Comparison of ENCODE assay signal across 14 cellular contexts in the genomic region with DNA sequence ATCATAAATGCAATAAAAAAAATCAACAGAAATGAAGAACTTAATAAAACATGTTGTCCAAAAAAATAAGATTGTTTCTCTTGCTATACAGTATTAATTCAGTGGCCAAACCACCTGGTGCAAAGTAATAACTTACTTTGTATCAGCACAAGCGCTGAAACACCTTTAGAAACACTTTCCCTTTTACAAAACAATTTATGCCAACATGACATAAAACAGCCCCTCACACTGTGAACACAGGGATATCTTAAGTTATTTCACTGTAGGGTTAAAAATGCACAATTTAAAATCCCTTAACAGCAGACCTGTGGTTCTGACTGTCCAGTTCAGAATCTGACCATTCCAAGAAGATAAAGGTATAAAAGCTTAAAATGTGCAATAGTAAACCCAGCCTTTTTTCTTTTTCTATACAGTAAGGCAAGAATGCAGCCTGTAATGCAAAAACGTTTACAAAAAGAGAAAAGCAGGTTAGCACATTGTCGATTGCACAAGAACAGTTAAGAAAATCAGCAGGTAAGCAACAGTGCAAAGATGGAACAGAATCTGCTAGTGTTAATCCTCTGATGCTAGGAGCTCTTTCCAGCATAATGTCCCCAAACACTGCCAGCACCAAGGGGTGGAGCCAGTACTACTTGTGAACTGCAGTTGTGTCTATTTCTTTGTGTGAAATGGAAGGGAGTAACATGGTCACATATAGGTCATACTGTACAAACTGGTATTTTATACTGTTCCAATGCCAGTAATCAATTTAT. TPM values are rescaled to one million over a fixed set of nuclear protein-coding genes. Genes with fewer than 3 reads are reported as not detected.
DNase-seq lines count a peak whose midpoint lies in the region; ATAC-seq and TF ChIP-seq lines count a peak whose summit lies in the region.
"Had no signal": no experiment of that assay in that cellular context is flagged by ENCODE, and none has a peak within 500 bp of the region (broad histone marks: within the 10 kb centered on the region; RNA-seq: fewer than 3 reads in every experiment).

No MANE protein-coding gene starts in this region.

- TF ChIP-seq CTCF in DND-41 (IDR thresholded peaks at IDR 0.05; ENCODE audit: borderline replicate concordance, extremely low read depth, low read length, poor library complexity, severe bottlenecking) (no peak), brain (conservative IDR thresholded peaks at IDR 0.05) (no peak), nephron progenitor cell (IDR thresholded peaks at IDR 0.05) (no peak)

- H3K4me1 ChIP-seq in DND-41 (ENCODE audit: insufficient read depth, low read length), result no peaks in the 10 kb centered on the region

- no peak overlapping the region for H3K4me3 ChIP-seq in DND-41 (ENCODE audit: low read depth in 1 of 2, low read length in 2 of 2)
- H3K4me3 ChIP-seq: esophagus muscularis mucosa, right atrium auricular region had no signal

- H4K20me1 ChIP-seq in DND-41 (ENCODE audit: insufficient read depth, low read length), result 0 out of 2 replicates have a peak, but pooled peaks cover 4% of the 10 kb centered on the region

- H3K27me3 Mint-ChIP-seq in activated T-cell treated with anti-CD3 and anti-CD28 coated beads, Interleukin-2, amount 50 U/mL, for 72 hours (ENCODE audit: low read depth), result no peaks in the 10 kb centered on the region
- peaks cover 3% of the 10 kb centered on the region for H3K27me3 Mint-ChIP-seq in brain
- peaks cover 4% of the 10 kb centered on the region for H3K27me3 Mint-ChIP-seq in nephron progenitor cell (ENCODE audit: low read depth, poor library complexity)

- peaks cover 2 to 23% of the 10 kb centered on the region in 2 donors for H3K36me3 Mint-ChIP-seq in activated T-cell treated with anti-CD3 and anti-CD28 coated beads, Interleukin-2, amount 50 U/mL, for 72 hours (ENCODE audit: insufficient read depth in 2 of 2)
- peaks cover 34% of the 10 kb centered on the region for H3K36me3 Mint-ChIP-seq in brain
- H3K36me3 Mint-ChIP-seq in nephron progenitor cell (ENCODE audit: low read depth), result peaks cover 33% of the 10 kb centered on the region

- H3K9me3 ChIP-seq in DND-41 (ENCODE audit: insufficient read depth, low read length, severe bottlenecking), result no peaks in the 10 kb centered on the region
- H3K9me3 ChIP-seq: esophagus muscularis mucosa, right atrium auricular region had no signal

- H2AFZ ChIP-seq in DND-41 (ENCODE audit: low read depth, low read length), result no peak overlapping the region

- peaks cover 16% of the 10 kb centered on the region for H3K4me1 Mint-ChIP-seq in activated T-cell treated with anti-CD3 and anti-CD28 coated beads, Interleukin-2, amount 50 U/mL, for 72 hours (ENCODE audit: low read depth)
- H3K4me1 Mint-ChIP-seq in brain (peaks cover 28% of the 10 kb centered on the region), nephron progenitor cell (peaks cover 22% of the 10 kb centered on the region)

- H3K36me3 ChIP-seq in DND-41 (ENCODE audit: insufficient read depth, low read length), result peaks cover 82% of the 10 kb centered on the region

- H3K4me3 Mint-ChIP-seq in activated T-cell treated with anti-CD3 and anti-CD28 coated beads, Interleukin-2, amount 50 U/mL, for 72 hours, result no peak overlapping the region
- H3K4me3 Mint-ChIP-seq in brain, result no peak overlapping the region
- no peak overlapping the region for H3K4me3 Mint-ChIP-seq in nephron progenitor cell

- ATAC-seq in activated T-cell treated with anti-CD3 and anti-CD28 coated beads, Interleukin-2, amount 50 U/mL, for 72 hours (replicated peaks in 1 of 2), result no peak
- 0 out of 3 replicates have a peak, but pooled peaks have one; percentile 29 for ATAC-seq in DND-41 (ENCODE audit: insufficient read depth, low read depth)

- H3K9ac ChIP-seq in DND-41 (ENCODE audit: low read depth, low read length), result no peak overlapping the region

- H3K27me3 ChIP-seq in DND-41 (ENCODE audit: insufficient read depth, low read length, poor library complexity), result no peaks in the 10 kb centered on the region
- H3K27me3 ChIP-seq: esophagus muscularis mucosa, right atrium auricular region had no signal

- peaks cover 8% of the 10 kb centered on the region for H3K79me2 ChIP-seq in DND-41 (ENCODE audit: insufficient read depth, low read length)

- no peak overlapping the region for H3K4me2 ChIP-seq in DND-41 (ENCODE audit: insufficient read depth, low read length)

- DNase-seq in activated T-cell treated with anti-CD3 and anti-CD28 coated beads, Interleukin-2, amount 50 U/mL, for 72 hours, result no peak
- DNase-seq in activated T-cell treated with anti-CD3 and anti-CD28 coated beads, Interleukin-2, amount 50 U/mL, for 1 hour, result no peak
- no peak for DNase-seq in DND-41
- DNase-seq in nephron progenitor cell, result no peak
- no peak for DNase-seq in activated CD4-positive, CD25-positive, alpha-beta regulatory T cell (lab: John Stamatoyannopoulos, UW)
- DNase-seq in GM19240 (ENCODE audit: insufficient read length, low spot score), result no peak
- DNase-seq in NCI-H748 (lab: John Stamatoyannopoulos, UW; ENCODE audit: unreplicated experiment), result no peak
- DNase-seq: HCEC 1CT, mesenchymal stem cell, NCI-H2029 treated with DMSO at 0.1 percent for 48 hours, NCI-H774 had no signal

- H3K9me3 Mint-ChIP-seq in activated T-cell treated with anti-CD3 and anti-CD28 coated beads, Interleukin-2, amount 50 U/mL, for 72 hours, result no peaks in the 10 kb centered on the region
- H3K9me3 Mint-ChIP-seq in brain (no peaks in the 10 kb centered on the region), nephron progenitor cell (no peaks in the 10 kb centered on the region)

- H3K27ac Mint-ChIP-seq in activated T-cell treated with anti-CD3 and anti-CD28 coated beads, Interleukin-2, amount 50 U/mL, for 72 hours, result peak overlapping the region; percentile 9
- H3K27ac Mint-ChIP-seq in brain, result peak overlapping the region in 3 of 5 experiments; percentile 23 to 48 (median 35)
- H3K27ac Mint-ChIP-seq in nephron progenitor cell, result peak overlapping the region; percentile 72

- no peak overlapping the region for H3K27ac ChIP-seq in DND-41 (ENCODE audit: low read length)
- H3K27ac ChIP-seq: esophagus muscularis mucosa, right atrium auricular region had no signal

RNA-seq across cellular contexts. Expression of gene RAB14, which starts 21.6 kb away (rescaled TPM):
- 10 to 100 TPM; 56.2 to 63.7 TPM for total RNA-seq in activated T-cell treated with anti-CD3 and anti-CD28 coated beads, Interleukin-2, amount 50 U/mL, for 72 hours
- 84.0 TPM for polyA plus RNA-seq in brain (ENCODE audit: insufficient read depth, low read depth, low replicate concordance)

Comparison
In these comparisons a context has a peak if more than half of its experiments do, and no peak if none do; other contexts are left out.
1. H3K27ac Mint-ChIP-seq: peak in every context shown above with its lines; median percentile 72 in nephron progenitor cell; 35 in brain; 9 in activated T-cell treated with anti-CD3 and anti-CD28 coated beads, Interleukin-2, amount 50 U/mL, for 72 hours.